In the genomic region with DNA sequence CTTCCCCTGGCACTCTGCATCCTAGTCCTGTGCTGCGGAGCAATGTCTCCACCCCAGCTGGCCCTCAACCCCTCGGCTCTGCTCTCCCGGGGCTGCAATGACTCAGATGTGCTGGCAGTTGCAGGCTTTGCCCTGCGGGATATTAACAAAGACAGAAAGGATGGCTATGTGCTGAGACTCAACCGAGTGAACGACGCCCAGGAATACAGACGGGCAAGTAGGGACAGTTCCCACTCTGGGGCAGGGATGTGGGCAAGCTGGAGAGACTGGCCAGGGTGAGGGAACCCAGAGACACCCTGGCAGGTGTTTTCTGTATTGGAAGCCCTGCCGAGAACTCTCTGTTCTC, we compare ENCODE assay signal across 14 cellular contexts. TPM values are rescaled to one million over a fixed set of nuclear protein-coding genes. Genes with fewer than 3 reads are reported as not detected.
DNase-seq lines count a peak whose midpoint lies in the region; TF ChIP-seq lines count a peak whose summit lies in the region.
"Had no signal": no experiment of that assay in that cellular context is flagged by ENCODE, and none has a peak within 500 bp of the region (broad histone marks: within the 10 kb centered on the region; RNA-seq: fewer than 3 reads in every experiment).

No MANE protein-coding gene starts in this region.

- in situ Hi-C loops in SK-MEL-5 (cut with HindIII; ENCODE audit: low pct_unique_long_range_greater_than_20kb, low sequenced_read_pairs), result no loop called here

- TF ChIP-seq CTCF in foreskin fibroblast (IDR thresholded peaks at IDR 0.05; ENCODE audit: low read depth, low read length), result no peak

- peak; percentile 51 for DNase-seq in ELF-1 (ENCODE audit: low read depth, low spot score)
- peak; percentile 40 for DNase-seq in SK-MEL-5 (ENCODE audit: low read depth, low spot score)
- DNase-seq in foreskin fibroblast, result peak; percentile 31 to 70
- DNase-seq in pons (ENCODE audit: low spot score), result peak; percentile 31
- DNase-seq in NCI-H748 (lab: John Stamatoyannopoulos, UW; ENCODE audit: unreplicated experiment), result no peak
- no peak for DNase-seq in NCI-H1436 treated with DMSO at 0.1 percent for 48 hours (lab: John Stamatoyannopoulos, UW)
- DNase-seq in SK-N-DZ (ENCODE audit: low spot score), result no peak
- no peak for DNase-seq in stimulated activated naive CD4-positive, alpha-beta T cell treated with Interleukin-2 at 50 U/mL for 16 hours (lab: John Stamatoyannopoulos, UW)
- DNase-seq: activated B cell treated with CpG ODN at 0.5 μM for 24 hours, NCI-H1092 treated with DMSO at 0.1 percent for 48 hours had no signal

- no peak overlapping the region for H3K4me3 ChIP-seq in foreskin fibroblast (ENCODE audit: low read depth in 1 of 2, low read length in 2 of 2)
- H3K4me3 ChIP-seq: HAP-1 had no signal

RNA-seq across cellular contexts. Expression of gene FETUB, which starts 0.2 kb away (rescaled TPM):
- not detected in 2 replicates for total RNA-seq in SK-MEL-5 (2014; rRNA removed; shearing (Covaris generic))
- not detected in 2 replicates for polyA plus RNA-seq in SK-MEL-5 (2015; cell fraction: cytosol; rRNA removed)
- polyA plus RNA-seq in SK-MEL-5 (2015; cell fraction: nucleus; rRNA removed), result not detected in 2 replicates
- not detected in 2 replicates for polyA plus RNA-seq in SK-N-DZ (2014; cell fraction: cytosol; rRNA removed)
- polyA plus RNA-seq in SK-N-DZ (2014; cell fraction: nucleus; rRNA removed), result not detected in 2 replicates
- total RNA-seq: activated B cell treated with CpG ODN at 0.5 μM for 24 hours, kidney epithelial cell, OCI-LY7 had no signal

RNA-seq across cellular contexts. Expression of gene HRG, which starts 25.4 kb away (rescaled TPM):
- total RNA-seq in SK-MEL-5 (2014; rRNA removed; shearing (Covaris generic)), result not detected in 2 replicates
- polyA plus RNA-seq in SK-MEL-5 (2015; cell fraction: cytosol; rRNA removed), result not detected in 2 replicates
- polyA plus RNA-seq in SK-MEL-5 (2015; cell fraction: nucleus; rRNA removed), result not detected in 2 replicates
- not detected in 2 replicates for polyA plus RNA-seq in SK-N-DZ (2014; cell fraction: cytosol; rRNA removed)
- not detected in 2 replicates for polyA plus RNA-seq in SK-N-DZ (2014; cell fraction: nucleus; rRNA removed)
- total RNA-seq: activated B cell treated with CpG ODN at 0.5 μM for 24 hours, OCI-LY7, posterior vena cava had no signal

RNA-seq across cellular contexts. Expression of gene AHSG, which starts 27.6 kb away (rescaled TPM):
- not detected in 2 replicates for total RNA-seq in SK-MEL-5 (2014; rRNA removed; shearing (Covaris generic))
- polyA plus RNA-seq in SK-MEL-5 (2015; cell fraction: cytosol; rRNA removed), result not detected in 2 replicates
- not detected in 2 replicates for polyA plus RNA-seq in SK-MEL-5 (2015; cell fraction: nucleus; rRNA removed)
- polyA plus RNA-seq in SK-N-DZ (2014; cell fraction: cytosol; rRNA removed), result not detected in 2 replicates
- polyA plus RNA-seq in SK-N-DZ (2014; cell fraction: nucleus; rRNA removed), result not detected in 2 replicates
- total RNA-seq: activated B cell treated with CpG ODN at 0.5 μM for 24 hours, kidney epithelial cell, OCI-LY7, posterior vena cava had no signal

Comparison
In these comparisons a context has a peak if more than half of its experiments do, and no peak if none do; other contexts are left out.
1. DNase-seq: peak in ELF-1 (single experiment), SK-MEL-5 (single experiment), foreskin fibroblast (2 of 2) and pons (single experiment); none in NCI-H748 (single experiment), NCI-H1436 treated with DMSO at 0.1 percent for 48 hours (single experiment), SK-N-DZ (single experiment) and stimulated activated naive CD4-positive, alpha-beta T cell treated with Interleukin-2 at 50 U/mL for 16 hours (single experiment).